12 cellular contexts compared by ENCODE assay signal in genomic region chr11:83970061-83970671, GRCh38.
DNase-seq lines count a peak whose midpoint lies in the region; ATAC-seq and TF ChIP-seq lines count a peak whose summit lies in the region.
"Had no signal": no experiment of that assay in that cellular context is flagged by ENCODE, and none has a peak within 500 bp of the region (broad histone marks: within the 10 kb centered on the region; RNA-seq: fewer than 3 reads in every experiment).

No MANE protein-coding gene starts in this region.

- TF ChIP-seq CTCF in WTC11 (IDR thresholded peaks at IDR 0.05): no peak

- no peaks in the 10 kb centered on the region for H3K27me3 ChIP-seq in H7 (ENCODE audit: control insufficient read depth, insufficient read depth, low read length)
- H3K27me3 ChIP-seq: BE2C, SJSA1, testis had no signal

- H3K27ac Mint-ChIP-seq in WTC11: 0 out of 2 replicates have a peak overlapping the region, but pooled peaks have one; percentile 53
- H3K27ac Mint-ChIP-seq in activated T-cell treated with anti-CD3 and anti-CD28 coated beads, Interleukin-2, amount 50 U/mL, for 24 hours: no peak overlapping the region
- H3K27ac Mint-ChIP-seq: activated CD4-positive, alpha-beta memory T cell treated with anti-CD3 and anti-CD28 coated beads for 36 hours had no signal

- H3K9me3 Mint-ChIP-seq in WTC11: no peaks in the 10 kb centered on the region
- peaks cover 4% of the 10 kb centered on the region for H3K9me3 Mint-ChIP-seq in activated T-cell treated with anti-CD3 and anti-CD28 coated beads, Interleukin-2, amount 50 U/mL, for 24 hours

- CTCF ChIA-PET in WTC11 (lab: Charles Lee): interaction anchor here (1.5 kb wide), 1 partner anchor 133 kb away, joined by 5 read pairs; no protein-coding TSS in a partner anchor

- ATAC-seq in GM18508 (IDR thresholded peaks at IDR 0.05; ENCODE audit: insufficient read depth, unreplicated experiment) (peak; percentile 62), GM21423 (IDR thresholded peaks at IDR 0.05; ENCODE audit: unreplicated experiment) (peak; percentile 75), HG03066 (IDR thresholded peaks at IDR 0.05; ENCODE audit: low read depth, unreplicated experiment) (peak; percentile 47), WTC11 (no peak)

- peaks cover 4% of the 10 kb centered on the region; the same call in 1 of the 2 replicates for H3K4me1 Mint-ChIP-seq in WTC11
- no peaks in the 10 kb centered on the region for H3K4me1 Mint-ChIP-seq in activated T-cell treated with anti-CD3 and anti-CD28 coated beads, Interleukin-2, amount 50 U/mL, for 24 hours (ENCODE audit: low read depth)

- no peak for DNase-seq in WTC11 (ENCODE audit: low spot score)
- no peak for DNase-seq in T1000 (lab: John Stamatoyannopoulos, UW)
- no peak for DNase-seq in activated T-cell treated with anti-CD3 and anti-CD28 coated beads, Interleukin-2, amount 50 U/mL, for 24 hours
- DNase-seq in islet precursor cell: no peak
- no peak for DNase-seq in H7
- DNase-seq: activated CD4-positive, alpha-beta memory T cell treated with anti-CD3 and anti-CD28 coated beads for 36 hours; BE2C; testis had no signal

- H3K36me3 ChIP-seq in H7 (replicated peaks; ENCODE audit: control insufficient read depth, insufficient read depth, low read length): no peaks in the 10 kb centered on the region
- H3K36me3 ChIP-seq: BE2C, SJSA1 had no signal

- POLR2A ChIA-PET in WTC11 (lab: Charles Lee): no interaction called here

- H3K36me3 Mint-ChIP-seq in WTC11: no peaks in the 10 kb centered on the region
- no peaks in the 10 kb centered on the region for H3K36me3 Mint-ChIP-seq in activated T-cell treated with anti-CD3 and anti-CD28 coated beads, Interleukin-2, amount 50 U/mL, for 24 hours (ENCODE audit: low read depth)
- H3K36me3 Mint-ChIP-seq: activated CD4-positive, alpha-beta memory T cell treated with anti-CD3 and anti-CD28 coated beads for 36 hours had no signal

- no peak overlapping the region for H3K4me3 ChIP-seq in H7 (ENCODE audit: insufficient read depth, low read depth, low read length)
- H3K4me3 ChIP-seq: SJSA1, testis had no signal

- H3K4me3 Mint-ChIP-seq in WTC11: no peak overlapping the region
- H3K4me3 Mint-ChIP-seq in activated T-cell treated with anti-CD3 and anti-CD28 coated beads, Interleukin-2, amount 50 U/mL, for 24 hours: no peak overlapping the region
- H3K4me3 Mint-ChIP-seq: activated CD4-positive, alpha-beta memory T cell treated with anti-CD3 and anti-CD28 coated beads for 36 hours had no signal

- no peaks in the 10 kb centered on the region for H3K27me3 Mint-ChIP-seq in WTC11 (ENCODE audit: low read depth)
- H3K27me3 Mint-ChIP-seq in activated T-cell treated with anti-CD3 and anti-CD28 coated beads, Interleukin-2, amount 50 U/mL, for 24 hours: no peaks in the 10 kb centered on the region
- H3K27me3 Mint-ChIP-seq: activated CD4-positive, alpha-beta memory T cell treated with anti-CD3 and anti-CD28 coated beads for 36 hours had no signal

TF ChIP-seq in WTC11, 78 proteins besides CTCF, POLR2A, EP300 and RAD21:
- TF ChIP-seq OVOL2 (CRISPR knock-in tag; IDR thresholded peaks at IDR 0.05; ENCODE audit: borderline replicate concordance) (no peak), ZNF219 (CRISPR knock-in tag; IDR thresholded peaks at IDR 0.05; ENCODE audit: borderline replicate concordance) (no peak), ZNF423 (CRISPR knock-in tag; IDR thresholded peaks at IDR 0.05) (no peak), SOX15 (CRISPR knock-in tag; IDR thresholded peaks at IDR 0.05) (no peak), ZNF121 (CRISPR knock-in tag; IDR thresholded peaks at IDR 0.05) (no peak), MLX (CRISPR knock-in tag; IDR thresholded peaks at IDR 0.05) (no peak), RELA (CRISPR knock-in tag; IDR thresholded peaks at IDR 0.05; ENCODE audit: borderline replicate concordance) (no peak), ERG (CRISPR knock-in tag; IDR thresholded peaks at IDR 0.05) (no peak), ATF1 (CRISPR knock-in tag; IDR thresholded peaks at IDR 0.05) (no peak), MXD4 (CRISPR knock-in tag; IDR thresholded peaks at IDR 0.05; ENCODE audit: borderline replicate concordance) (no peak), USF1 (CRISPR knock-in tag; IDR thresholded peaks at IDR 0.05) (no peak), FOXK1 (CRISPR knock-in tag; IDR thresholded peaks at IDR 0.05) (no peak), ZNF263 (CRISPR knock-in tag; IDR thresholded peaks at IDR 0.05; ENCODE audit: low read depth) (no peak), ZNF512 (CRISPR knock-in tag; IDR thresholded peaks at IDR 0.05; ENCODE audit: borderline replicate concordance) (no peak), ZNF532 (CRISPR knock-in tag; IDR thresholded peaks at IDR 0.05; ENCODE audit: borderline replicate concordance) (no peak), TCF7 (CRISPR knock-in tag; IDR thresholded peaks at IDR 0.05; ENCODE audit: low read depth) (no peak)
TF ChIP-seq in WTC11: peak in this region for 0.
